Comparison of ENCODE assay signal across 17 cellular contexts in genomic region chr3:195128255-195129071, GRCh38.
DNase-seq lines count a peak whose midpoint lies in the region; ATAC-seq, FAIRE-seq and TF ChIP-seq lines count a peak whose summit lies in the region.
"Had no signal": no experiment of that assay in that cellular context is flagged by ENCODE, and none has a peak within 500 bp of the region (broad histone marks: within the 10 kb centered on the region; RNA-seq: fewer than 3 reads in every experiment).

No MANE protein-coding gene starts in this region.

- H3K14ac ChIP-seq in neuronal stem cell (ENCODE audit: low read length) (peak overlapping the region; percentile 23), mesenchymal stem cell (ENCODE audit: low read length in 2 of 2) (no peak overlapping the region)

- H3K9me2 ChIP-seq in MM.1S (replicated peaks; ENCODE audit: insufficient read depth, low read length) = no peaks in the 10 kb centered on the region

- H3K27ac ChIP-seq in MM.1S (ENCODE audit: low read length) (no peak overlapping the region), K562 (ENCODE audit: extremely low read depth, low read depth, low read length) (no peak overlapping the region), neuronal stem cell (replicated peaks; ENCODE audit: low read length) (no peak overlapping the region), mesenchymal stem cell (ENCODE audit: low read length, poor library complexity, severe bottlenecking) (no peak overlapping the region)
- H3K27ac ChIP-seq: upper lobe of right lung had no signal

- WGBS in K562 (ENCODE audit: insufficient coverage, low coverage, missing lambda C conversion rate) = 88% methylated on average over 7 of the region's 7 CpGs
- no CpG with 5 or more reads among the region's 7 CpGs for WGBS in neuronal stem cell (ENCODE audit: extremely low coverage in 2 of 2, insufficient read length in 2 of 2, insufficient replicate concordance in 1 of 2), 2 donors
- 88% methylated on average over 5 of the region's 7 CpGs for WGBS in mesenchymal stem cell

- peak overlapping the region; percentile 54 for H3K4me3 Mint-ChIP-seq in activated CD4-positive, alpha-beta T cell treated with anti-CD3 and anti-CD28 coated beads for 36 hours

- H3K9me3 ChIP-seq in MM.1S (replicated peaks; ENCODE audit: insufficient read depth, low read length) = no peaks in the 10 kb centered on the region
- no peaks in the 10 kb centered on the region for H3K9me3 ChIP-seq in K562 (replicated peaks; ENCODE audit: control insufficient read depth, insufficient read depth, low read depth, low read length)
- H3K9me3 ChIP-seq in neuronal stem cell (replicated peaks in 1 of 2; ENCODE audit: control insufficient read depth in 2 of 2, insufficient read depth in 1 of 2, low read depth in 1 of 2, low read length in 2 of 2) = no peaks in the 10 kb centered on the region
- no peaks in the 10 kb centered on the region for H3K9me3 ChIP-seq in mesenchymal stem cell (ENCODE audit: control insufficient read depth, low read length)
- H3K9me3 ChIP-seq: HAP-1, upper lobe of right lung had no signal

- POLR2A ChIA-PET in activated CD4-positive, alpha-beta T cell treated with anti-CD3 and anti-CD28 coated beads for 36 hours (lab: Charles Lee) = no interaction called here
- POLR2A ChIA-PET in K562 (lab: Yijun Ruan, JAX) = interaction anchor here (0.9 kb wide), 1 partner anchor 12 kb away, joined by 3 read pairs; no protein-coding TSS in a partner anchor

- no peaks in the 10 kb centered on the region for H3K36me3 Mint-ChIP-seq in activated CD4-positive, alpha-beta T cell treated with anti-CD3 and anti-CD28 coated beads for 36 hours (ENCODE audit: low read depth)

- intact Hi-C loops in activated CD4-positive, alpha-beta T cell treated with anti-CD3 and anti-CD28 coated beads for 36 hours (cut with DNase I, micrococcal nuclease) = loop anchor here (1.0 to 5.0 kb wide), 5 partner anchors 54 to 453 kb away; partner anchors contain the start of gene FAM43A (in 1 of the 2)
- intact Hi-C loops in K562 (cut with micrococcal nuclease) = no loop called here

- H3K4ac ChIP-seq in neuronal stem cell (ENCODE audit: low read length) (no peak overlapping the region), mesenchymal stem cell (ENCODE audit: low read depth in 1 of 2, low read length in 2 of 2) (no peak overlapping the region)

- TF ChIP-seq EP300 in K562 (IDR thresholded peaks at IDR 0.05; ENCODE audit: low read length) = no peak

- DNase-seq in activated CD4-positive, alpha-beta T cell treated with anti-CD3 and anti-CD28 coated beads for 36 hours = no peak
- no peak for DNase-seq in activated CD4-positive, alpha-beta T cell treated with anti-CD3 and anti-CD28 coated beads for 4 hours
- peak; percentile 45 for DNase-seq in MM.1S
- DNase-seq in K562 (ENCODE audit: extremely low read depth in 1 of 4, low spot score in 3 of 4) = no peak
- no peak for DNase-seq in neuronal stem cell (ENCODE audit: low spot score)
- DNase-seq in mesenchymal stem cell = no peak
- no peak for DNase-seq in SKM-1 treated with dmso at 0.1 percent for 144 hours (lab: John Stamatoyannopoulos, UW; ENCODE audit: unreplicated experiment)
- DNase-seq: 8988T; activated CD4-positive, alpha-beta T cell treated with anti-CD3 and anti-CD28 coated beads for 1 hour; activated naive CD4-positive, alpha-beta T cell treated with anti-CD3 and anti-CD28 coated beads, Interleukin-2, amount 50 U/mL, for 16 hours; cortex of kidney; DMS 273 treated with DMSO at 0.1 percent for 48 hours; SW 1271; upper lobe of right lung had no signal

- no peaks in the 10 kb centered on the region for H3F3A ChIP-seq in MM.1S (ENCODE audit: insufficient read depth, low read length)

- H3K4me3 ChIP-seq in MM.1S (ENCODE audit: low read length) = no peak overlapping the region
- H3K4me3 ChIP-seq in K562 = no peak overlapping the region
- H3K4me3 ChIP-seq in neuronal stem cell (ENCODE audit: low read length in 2 of 2) = no peak overlapping the region
- no peak overlapping the region for H3K4me3 ChIP-seq in mesenchymal stem cell (ENCODE audit: insufficient read depth in 1 of 2, low read depth in 1 of 2, low read length in 2 of 2)
- H3K4me3 ChIP-seq: HAP-1, upper lobe of right lung had no signal

- H4K8ac ChIP-seq in neuronal stem cell (ENCODE audit: low read depth, low read length) = no peak overlapping the region
- H4K8ac ChIP-seq in mesenchymal stem cell (ENCODE audit: low read length) = no peak overlapping the region

- H2BK12ac ChIP-seq in neuronal stem cell (ENCODE audit: low read length) = no peak overlapping the region
- H2BK12ac ChIP-seq in mesenchymal stem cell (ENCODE audit: low read length in 2 of 2) = no peak overlapping the region

- no peak for ATAC-seq in activated CD4-positive, alpha-beta T cell treated with anti-CD3 and anti-CD28 coated beads for 36 hours
- ATAC-seq in K562 = no peak; the same call in 1 of the 3 replicates
- ATAC-seq in GM18519 (IDR thresholded peaks at IDR 0.05; ENCODE audit: low FRiP score, unreplicated experiment) = no peak
- ATAC-seq: upper lobe of right lung had no signal

- in situ Hi-C loops in K562 (cut with MboI) = no loop called here

- H3K4me2 ChIP-seq in MM.1S (ENCODE audit: low read depth, low read length) = peak overlapping the region; percentile 33; the same call in 1 of the 2 replicates
- H3K4me2 ChIP-seq in K562 (ENCODE audit: insufficient read depth, low read length) = no peak overlapping the region
- H3K4me2 ChIP-seq in neuronal stem cell (ENCODE audit: insufficient read depth, low read length, poor library complexity, severe bottlenecking) = no peak overlapping the region
- no peak overlapping the region for H3K4me2 ChIP-seq in mesenchymal stem cell (ENCODE audit: low read length, poor library complexity, severe bottlenecking)

- H2AK5ac ChIP-seq in neuronal stem cell (ENCODE audit: low read depth, low read length) (no peak overlapping the region), mesenchymal stem cell (ENCODE audit: low read length, severe bottlenecking) (no peak overlapping the region)

- peak overlapping the region; percentile 43 for H2AFZ ChIP-seq in MM.1S (ENCODE audit: low read length)
- H2AFZ ChIP-seq in K562 (ENCODE audit: low read depth, low read length) = no peak overlapping the region
- H2AFZ ChIP-seq in neuronal stem cell (ENCODE audit: low read length) = no peak overlapping the region
- H2AFZ ChIP-seq in mesenchymal stem cell (ENCODE audit: low read depth, low read length) = no peak overlapping the region

- H3K4me1 Mint-ChIP-seq in activated CD4-positive, alpha-beta T cell treated with anti-CD3 and anti-CD28 coated beads for 36 hours = peaks cover 38% of the 10 kb centered on the region

- H3K4me1 ChIP-seq in MM.1S (ENCODE audit: low read length) (peaks cover 8% of the 10 kb centered on the region; the same call in 1 of the 2 replicates), K562 (replicated peaks in 1 of 2; ENCODE audit: control insufficient read depth in 2 of 2, insufficient read depth in 2 of 2, low read length in 2 of 2) (peaks cover 6 to 7% of the 10 kb centered on the region in 2 experiments; a peak in 3 of 5 replicates), neuronal stem cell (ENCODE audit: control insufficient read depth in 2 of 2, insufficient read depth in 1 of 2, low read depth in 1 of 2, low read length in 2 of 2) (peaks cover 4 to 5% of the 10 kb centered on the region in 2 donors), mesenchymal stem cell (ENCODE audit: control insufficient read depth, insufficient read depth, low read depth, low read length) (no peaks in the 10 kb centered on the region)
- H3K4me1 ChIP-seq: HAP-1, upper lobe of right lung had no signal

- no peak for FAIRE-seq in K562 (lab: Jason Lieb, UNC)

- peak overlapping the region; percentile 90 for H3K27ac Mint-ChIP-seq in activated CD4-positive, alpha-beta T cell treated with anti-CD3 and anti-CD28 coated beads for 36 hours
- H3K27ac Mint-ChIP-seq: progenitor cell of endocrine pancreas had no signal

- no peak for TF ChIP-seq RAD21 in K562 (CRISPR knock-in tag; conservative IDR thresholded peaks at IDR 0.05 in 1 of 2, IDR thresholded peaks at IDR 0.05 in 1 of 2)

- no peaks in the 10 kb centered on the region for H3K9me1 ChIP-seq in K562 (ENCODE audit: control insufficient read depth, insufficient read depth, low read length)

- no peak overlapping the region for H3K23ac ChIP-seq in neuronal stem cell (ENCODE audit: low read depth, low read length, poor library complexity)
- H3K23ac ChIP-seq in mesenchymal stem cell (ENCODE audit: low read length in 2 of 2) = no peak overlapping the region

- H3K27me3 ChIP-seq in MM.1S (replicated peaks; ENCODE audit: insufficient read depth, low read length) (no peaks in the 10 kb centered on the region), K562 (ENCODE audit: control insufficient read depth in 2 of 2, insufficient read depth in 2 of 2, low read length in 2 of 2) (no peaks in the 10 kb centered on the region), neuronal stem cell (ENCODE audit: control insufficient read depth in 3 of 3, insufficient read depth in 3 of 3, low read depth in 1 of 3, low read length in 3 of 3) (no peaks in the 10 kb centered on the region), mesenchymal stem cell (ENCODE audit: control insufficient read depth in 1 of 2, insufficient read depth in 1 of 2, low read length in 2 of 2) (no peaks in the 10 kb centered on the region)
- H3K27me3 ChIP-seq: upper lobe of right lung had no signal

- BruUV-seq in K562 (replicated peaks; lab: Mats Ljungman, UMichigan) = no TSS peak

- CTCF ChIA-PET in activated CD4-positive, alpha-beta T cell treated with anti-CD3 and anti-CD28 coated beads for 36 hours (lab: Charles Lee) = interaction anchor here (0.6 to 0.7 kb wide), 2 partner anchors 451 to 512 kb away, joined by 3 read pairs; no protein-coding TSS in a partner anchor
- CTCF ChIA-PET in K562 (lab: Yijun Ruan, JAX; ENCODE audit: low intra/inter-chr PET ratio) = no interaction called here

- H2BK5ac ChIP-seq in neuronal stem cell (ENCODE audit: low read length) (no peak overlapping the region), mesenchymal stem cell (ENCODE audit: low read depth, low read length, poor library complexity, severe bottlenecking) (no peak overlapping the region)

- H3K36me3 ChIP-seq in MM.1S (replicated peaks; ENCODE audit: insufficient read depth, low read length) (no peaks in the 10 kb centered on the region), K562 (ENCODE audit: control insufficient read depth, insufficient read depth, low read length) (no peaks in the 10 kb centered on the region), neuronal stem cell (replicated peaks in 1 of 2; ENCODE audit: control insufficient read depth in 2 of 2, insufficient read depth in 2 of 2, low read length in 2 of 2) (no peaks in the 10 kb centered on the region), mesenchymal stem cell (ENCODE audit: control insufficient read depth in 1 of 2, insufficient read depth in 2 of 2, low read depth in 1 of 2, low read length in 2 of 2) (no peaks in the 10 kb centered on the region)
- H3K36me3 ChIP-seq: HAP-1, upper lobe of right lung had no signal

- no peak for TF ChIP-seq POLR2A in K562 (conservative IDR thresholded peaks at IDR 0.05)

- no peak overlapping the region for H2BK15ac ChIP-seq in neuronal stem cell (ENCODE audit: low read length)
- no peak overlapping the region for H2BK15ac ChIP-seq in mesenchymal stem cell (ENCODE audit: low read depth, poor library complexity, severe bottlenecking)

- H3K79me1 ChIP-seq in neuronal stem cell (ENCODE audit: low read depth, low read length) = peaks cover 2% of the 10 kb centered on the region
- H3K79me1 ChIP-seq in mesenchymal stem cell (replicated peaks; ENCODE audit: low read length, poor library complexity, severe bottlenecking) = peaks cover 8% of the 10 kb centered on the region

- H3K27me3 Mint-ChIP-seq in activated CD4-positive, alpha-beta T cell treated with anti-CD3 and anti-CD28 coated beads for 36 hours = no peaks in the 10 kb centered on the region
- H3K27me3 Mint-ChIP-seq: progenitor cell of endocrine pancreas had no signal

- H4K91ac ChIP-seq in neuronal stem cell (ENCODE audit: low read depth, low read length, poor library complexity) (no peak overlapping the region), mesenchymal stem cell (ENCODE audit: low read length) (no peak overlapping the region)

- H3K9me3 Mint-ChIP-seq in activated CD4-positive, alpha-beta T cell treated with anti-CD3 and anti-CD28 coated beads for 36 hours (ENCODE audit: low read depth) = no peaks in the 10 kb centered on the region

- H2BK120ac ChIP-seq in neuronal stem cell (ENCODE audit: low read depth, low read length) (no peak overlapping the region), mesenchymal stem cell (ENCODE audit: low read depth, low read length) (no peak overlapping the region)

- no peaks in the 10 kb centered on the region for H4K20me1 ChIP-seq in MM.1S (ENCODE audit: insufficient read depth, low read length)
- H4K20me1 ChIP-seq in K562 (replicated peaks; ENCODE audit: control insufficient read depth, insufficient read depth, low read length) = no peaks in the 10 kb centered on the region

- H3K18ac ChIP-seq in neuronal stem cell (ENCODE audit: low read length) (no peak overlapping the region), mesenchymal stem cell (ENCODE audit: low read depth in 1 of 2, low read length in 2 of 2) (no peak overlapping the region)

- no peak for TF ChIP-seq CTCF in MM.1S (IDR thresholded peaks at IDR 0.05; ENCODE audit: low read length)
- TF ChIP-seq CTCF in K562 (IDR thresholded peaks at IDR 0.05 in 2 of 3, conservative IDR thresholded peaks at IDR 0.05 in 1 of 3; ENCODE audit: insufficient read depth in 2 of 3, low read depth in 1 of 3, low read length in 3 of 3) = no peak

- H3K9ac ChIP-seq in MM.1S (ENCODE audit: low read length) (no peak overlapping the region), K562 (ENCODE audit: insufficient read depth in 1 of 2, low read depth in 2 of 2, low read length in 2 of 2) (no peak overlapping the region), neuronal stem cell (ENCODE audit: low read depth, low read length, poor library complexity) (no peak overlapping the region), mesenchymal stem cell (ENCODE audit: low read length) (no peak overlapping the region)

- no peaks in the 10 kb centered on the region for H3K79me2 ChIP-seq in MM.1S (ENCODE audit: low read length)
- H3K79me2 ChIP-seq in K562 (ENCODE audit: control insufficient read depth, insufficient read depth, low read length) = no peaks in the 10 kb centered on the region
